In the genomic region with DNA sequence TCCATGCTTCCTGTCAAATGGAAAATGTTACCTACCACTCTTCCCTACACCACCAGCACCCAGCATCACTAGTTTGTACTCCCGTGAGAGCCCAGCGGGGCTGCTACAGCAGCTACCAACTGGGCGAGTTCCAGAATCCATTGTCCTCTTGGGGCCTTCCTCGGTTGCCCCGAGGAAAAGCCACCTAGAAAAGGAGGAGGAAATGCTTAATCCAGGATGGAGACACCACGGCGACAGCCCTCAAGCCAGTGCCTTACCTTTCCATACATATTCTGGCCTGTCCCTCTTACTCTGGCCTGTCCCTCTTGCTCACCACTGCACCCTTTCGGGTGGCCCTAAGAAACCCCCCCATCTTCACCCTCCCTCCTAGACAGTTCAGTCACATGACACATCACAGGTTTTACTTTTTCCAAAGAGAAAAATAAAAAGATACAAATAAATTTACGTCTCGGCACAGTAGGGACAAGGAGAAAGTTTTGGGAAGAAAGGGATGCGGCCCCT, we compare ENCODE assay signal across 8 cellular contexts. TPM values are rescaled to one million over a fixed set of nuclear protein-coding genes. Genes with fewer than 3 reads are reported as not detected.
DNase-seq lines count a peak whose midpoint lies in the region; ATAC-seq and TF ChIP-seq lines count a peak whose summit lies in the region.

No MANE protein-coding gene starts in this region.

- peak; percentile 32 for TF ChIP-seq CTCF in choroid plexus epithelial cell (conservative IDR thresholded peaks at IDR 0.05; ENCODE audit: low read depth, low read length)

- peak overlapping the region; percentile 99 for H3K27ac Mint-ChIP-seq in stimulated activated naive B cell treated with anti-CD40 and anti-IgM and Interleukin-4, amounts not matched to agents 10 μg/mL and 1 μg/mL and 100 μg/mL, for 72 hours

- no peaks in the 10 kb centered on the region for H3K9me3 Mint-ChIP-seq in stimulated activated naive B cell treated with anti-CD40 and anti-IgM and Interleukin-4, amounts not matched to agents 10 μg/mL and 1 μg/mL and 100 μg/mL, for 72 hours

- ATAC-seq in HG02852 (IDR thresholded peaks at IDR 0.05; ENCODE audit: unreplicated experiment) = peak; percentile 39
- peak; percentile 41 for ATAC-seq in left colon
- ATAC-seq in stimulated activated naive B cell treated with anti-CD40 and anti-IgM and Interleukin-4, amounts not matched to agents 10 μg/mL and 1 μg/mL and 100 μg/mL, for 72 hours (replicated peaks) = peak; percentile 60 to 62
- no peak for ATAC-seq in GM21515 (IDR thresholded peaks at IDR 0.05; ENCODE audit: unreplicated experiment)

- intact Hi-C loops in left colon (cut with DNase I, micrococcal nuclease) = no loop called here

- H3K4me3 Mint-ChIP-seq in stimulated activated naive B cell treated with anti-CD40 and anti-IgM and Interleukin-4, amounts not matched to agents 10 μg/mL and 1 μg/mL and 100 μg/mL, for 72 hours = peak overlapping the region; percentile 98 to 99

- peak overlapping the region; percentile 85 for H3K4me3 ChIP-seq in choroid plexus epithelial cell (ENCODE audit: low read depth, low read length)

- DNase-seq in NCI-H1417 (lab: John Stamatoyannopoulos, UW) (peak in 2 of 3 experiments; percentile 42 to 67), NCI-H1417 treated with DMSO at 0.1 percent for 48 hours (lab: John Stamatoyannopoulos, UW) (no peak), RPMI7951 (ENCODE audit: low read depth) (peak; percentile 46), choroid plexus epithelial cell (ENCODE audit: low read depth) (peak; percentile 53), left colon (peak; percentile 29 to 32)
- DNase-seq in stimulated activated naive B cell treated with anti-CD40 and anti-IgM and Interleukin-4, amounts not matched to agents 10 μg/mL and 1 μg/mL and 100 μg/mL, for 72 hours = peak; percentile 5

- H3K36me3 Mint-ChIP-seq in stimulated activated naive B cell treated with anti-CD40 and anti-IgM and Interleukin-4, amounts not matched to agents 10 μg/mL and 1 μg/mL and 100 μg/mL, for 72 hours = peaks cover 27 to 38% of the 10 kb centered on the region in 2 donors

- H3K27me3 Mint-ChIP-seq in stimulated activated naive B cell treated with anti-CD40 and anti-IgM and Interleukin-4, amounts not matched to agents 10 μg/mL and 1 μg/mL and 100 μg/mL, for 72 hours = no peaks in the 10 kb centered on the region

- H3K4me1 Mint-ChIP-seq in stimulated activated naive B cell treated with anti-CD40 and anti-IgM and Interleukin-4, amounts not matched to agents 10 μg/mL and 1 μg/mL and 100 μg/mL, for 72 hours = peaks cover 10 to 27% of the 10 kb centered on the region in 2 donors

RNA-seq across cellular contexts. Expression of gene RIT1, which starts 0.5 kb away (rescaled TPM):
- total RNA-seq in RPMI7951 (2014; rRNA removed; shearing (Covaris generic)) = 24.9 and 34.8 TPM in 2 replicates
- total RNA-seq in left colon = 10 to 100 TPM; 21.5 to 26.3 TPM

RNA-seq across cellular contexts. Expression of gene KHDC4, which starts 23.5 kb away (rescaled TPM):
- total RNA-seq in RPMI7951 (2014; rRNA removed; shearing (Covaris generic)) = 27.0 and 28.6 TPM in 2 replicates
- 10 to 100 TPM; 45.6 to 54.1 TPM for total RNA-seq in left colon

RNA-seq across cellular contexts. Expression of gene RXFP4, which starts 30.8 kb away (rescaled TPM):
- total RNA-seq in RPMI7951 (2014; rRNA removed; shearing (Covaris generic)) = not detected in 2 replicates
- 1 to 10 TPM; 5.2 to 5.6 TPM for total RNA-seq in left colon

RNA-seq across cellular contexts. Expression of gene SYT11, which starts 51.3 kb away (rescaled TPM):
- 8.5 and 10.9 TPM in 2 replicates for total RNA-seq in RPMI7951 (2014; rRNA removed; shearing (Covaris generic))
- 1 to 10 TPM; 1.8 to 4.2 TPM for total RNA-seq in left colon

RNA-seq across cellular contexts. Expression of gene GON4L, which starts 53.7 kb away (rescaled TPM):
- 13.0 and 15.1 TPM in 2 replicates for total RNA-seq in RPMI7951 (2014; rRNA removed; shearing (Covaris generic))
- total RNA-seq in left colon = 10 to 100 TPM; 38.2 to 41.2 TPM
